In the genomic region with DNA sequence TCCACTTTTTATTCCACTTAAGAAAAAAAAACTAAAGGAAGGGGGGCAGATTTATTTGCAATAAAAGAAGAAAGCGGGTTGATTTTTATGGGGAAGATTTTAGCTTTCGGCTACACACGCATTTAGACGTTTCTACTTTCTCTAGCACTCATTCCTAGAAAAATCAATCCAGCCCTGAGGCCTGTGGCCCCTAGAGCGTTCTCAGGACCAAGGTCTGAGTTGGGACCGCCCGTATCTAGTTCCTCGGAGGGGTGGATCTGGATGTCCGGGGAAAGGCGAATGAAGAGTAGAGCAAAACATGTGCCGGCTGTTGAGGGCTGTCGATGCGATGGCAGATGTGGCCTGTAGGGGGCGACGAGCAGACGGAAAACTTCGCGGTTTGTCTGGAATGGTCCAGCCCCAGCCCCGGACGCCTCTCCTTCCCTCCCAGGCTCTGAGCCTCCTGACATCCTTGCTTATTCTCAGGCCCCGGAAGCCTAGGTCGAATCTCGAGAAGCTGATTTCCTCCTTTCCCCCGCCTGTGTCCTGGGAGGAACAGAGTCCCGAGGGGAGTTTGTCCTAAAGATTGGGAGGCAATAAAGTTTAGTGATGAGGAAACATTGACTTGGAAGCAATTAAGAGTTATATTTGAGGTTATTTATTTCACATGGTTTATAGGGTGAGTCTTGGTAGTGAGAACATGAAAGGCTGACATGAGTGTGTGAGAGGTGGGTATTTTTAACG, we compare ENCODE assay signal across 8 cellular contexts. TPM values are rescaled to one million over a fixed set of nuclear protein-coding genes. Genes with fewer than 3 reads are reported as not detected.
A peak's percentile ranks its signal among the peaks of the same experiment; 100 is the strongest.
DNase-seq lines count a peak whose midpoint lies in the region; ATAC-seq and TF ChIP-seq lines count a peak whose summit lies in the region.

No MANE protein-coding gene starts in this region.

- H3K9me3 Mint-ChIP-seq in neural crest cell: no peaks in the 10 kb centered on the region

- H3K4me3 ChIP-seq in WI38 (ENCODE audit: low read depth, low read length): no peak overlapping the region

- TF ChIP-seq CTCF in WI38 (IDR thresholded peaks at IDR 0.05; ENCODE audit: low read depth, low read length): peak; percentile 77
- TF ChIP-seq CTCF in neural crest cell (conservative IDR thresholded peaks at IDR 0.05): peak; percentile 82

- H3K4me3 Mint-ChIP-seq in neural crest cell: peak overlapping the region; percentile 95

- peak; percentile 25 for DNase-seq in NCI-H146 (lab: John Stamatoyannopoulos, UW)
- DNase-seq in NCI-H146 treated with DMSO at 0.1 percent for 48 hours (lab: John Stamatoyannopoulos, UW; ENCODE audit: unreplicated experiment): no peak
- peak; percentile 3 for DNase-seq in NCI-H1092 (lab: John Stamatoyannopoulos, UW)
- DNase-seq in fibroblast of peridontal ligament (ENCODE audit: extremely low read depth): peak; percentile 56
- peak; percentile 90 for DNase-seq in neural crest cell (ENCODE audit: low read depth, low spot score)

- peaks cover 11% of the 10 kb centered on the region for H3K36me3 Mint-ChIP-seq in neural crest cell (ENCODE audit: low read depth)

- H3K27me3 Mint-ChIP-seq in neural crest cell (ENCODE audit: low read depth): peaks cover 86% of the 10 kb centered on the region

- H3K27ac Mint-ChIP-seq in neural crest cell (ENCODE audit: unreplicated experiment): peak overlapping the region; percentile 36

- H3K4me1 Mint-ChIP-seq in neural crest cell: peaks cover 35% of the 10 kb centered on the region

- ATAC-seq in GM21528 (IDR thresholded peaks at IDR 0.05; ENCODE audit: low FRiP score, unreplicated experiment): peak; percentile 69
- no peak for ATAC-seq in HG03108 (IDR thresholded peaks at IDR 0.05; ENCODE audit: unreplicated experiment)

RNA-seq across cellular contexts. Expression of a gene that starts 5.2 kb away (rescaled TPM):
- 42.5 and 46.9 TPM in 2 replicates for total RNA-seq in neural crest cell

RNA-seq across cellular contexts. Expression of a gene that starts 39.8 kb away (rescaled TPM):
- 26.0 and 26.9 TPM in 2 replicates for total RNA-seq in neural crest cell
